1 cellular context compared by ENCODE assay signal in the genomic region with DNA sequence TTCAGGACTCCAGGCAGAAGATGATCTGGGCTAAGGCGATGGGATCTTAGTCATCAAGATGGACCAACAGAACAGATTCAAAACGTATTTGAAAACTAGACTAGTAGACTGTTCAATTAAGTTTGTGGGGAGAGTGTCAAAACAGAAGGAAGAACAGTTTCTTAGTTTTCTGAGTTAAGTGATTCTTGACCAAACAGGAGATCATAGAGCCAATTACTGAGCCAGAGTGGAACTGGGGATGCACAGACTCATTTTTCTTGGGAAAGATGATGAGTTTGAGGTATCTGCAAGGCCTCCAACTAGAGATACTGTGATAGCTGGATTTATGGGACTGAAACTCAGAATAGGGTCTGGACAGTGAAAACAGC.
TF ChIP-seq lines count a peak whose summit lies in the region.

No MANE protein-coding gene starts in this region.

TF ChIP-seq in GM12878, 131 proteins besides CTCF, POLR2A, EP300 and RAD21:
- TF ChIP-seq SP1 (IDR thresholded peaks at IDR 0.05; ENCODE audit: low read depth, low read length) (no peak), ZBED1 (IDR thresholded peaks at IDR 0.05; ENCODE audit: borderline replicate concordance) (0 out of 2 replicates have a peak, but pooled peaks have one; percentile 56), STAT3 (IDR thresholded peaks at IDR 0.05; ENCODE audit: low read depth, low read length) (no peak)
- TF ChIP-seq, protein P1, sequence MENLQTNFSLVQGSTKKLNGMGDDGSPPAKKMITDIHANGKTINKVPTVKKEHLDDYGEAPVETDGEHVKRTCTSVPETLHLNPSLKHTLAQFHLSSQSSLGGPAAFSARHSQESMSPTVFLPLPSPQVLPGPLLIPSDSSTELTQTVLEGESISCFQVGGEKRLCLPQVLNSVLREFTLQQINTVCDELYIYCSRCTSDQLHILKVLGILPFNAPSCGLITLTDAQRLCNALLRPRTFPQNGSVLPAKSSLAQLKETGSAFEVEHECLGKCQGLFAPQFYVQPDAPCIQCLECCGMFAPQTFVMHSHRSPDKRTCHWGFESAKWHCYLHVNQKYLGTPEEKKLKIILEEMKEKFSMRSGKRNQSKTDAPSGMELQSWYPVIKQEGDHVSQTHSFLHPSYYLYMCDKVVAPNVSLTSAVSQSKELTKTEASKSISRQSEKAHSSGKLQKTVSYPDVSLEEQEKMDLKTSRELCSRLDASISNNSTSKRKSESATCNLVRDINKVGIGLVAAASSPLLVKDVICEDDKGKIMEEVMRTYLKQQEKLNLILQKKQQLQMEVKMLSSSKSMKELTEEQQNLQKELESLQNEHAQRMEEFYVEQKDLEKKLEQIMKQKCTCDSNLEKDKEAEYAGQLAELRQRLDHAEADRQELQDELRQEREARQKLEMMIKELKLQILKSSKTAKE (IDR thresholded peaks at IDR 0.05; ENCODE audit: low read depth, poor library complexity, severe bottlenecking): no peak
